Comparison of ENCODE assay signal across 30 cellular contexts in genomic region chr16:9650284-9650683, GRCh38.
"Had no signal": no experiment of that assay in that cellular context is flagged by ENCODE, and none has a peak within 500 bp of the region (broad histone marks: within the 10 kb centered on the region; RNA-seq: fewer than 3 reads in every experiment).

No MANE protein-coding gene starts in this region.

- H3K27me3 ChIP-seq: gastroesophageal sphincter, ovary, stomach, thyroid gland, upper lobe of left lung, vagina had no signal

- H3K9me3 Mint-ChIP-seq: activated B cell treated with CpG ODN at 0.5 μM for 24 hours; activated naive CD8-positive, alpha-beta T cell treated with anti-CD3 and anti-CD28 coated beads, Interleukin-2, amount 50 U/mL, for 24 hours; stimulated activated naive B cell treated with anti-CD40 and anti-IgM and Interleukin-4, amounts not matched to agents 10 μg/mL and 1 μg/mL and 100 μg/mL, for 72 hours had no signal

- ATAC-seq: activated CD8-positive, alpha-beta memory T cell treated with anti-CD3 and anti-CD28 coated beads, Interleukin-2, amount 10 ng/mL, durations not matched to agents 7 days and 5 days; activated CD8-positive, alpha-beta T cell treated with anti-CD3 and anti-CD28 coated beads, Interleukin-2, amount 10 ng/mL, durations not matched to agents 7 days and 5 days; activated naive CD8-positive, alpha-beta T cell treated with anti-CD3 and anti-CD28 coated beads, Interleukin-2, amount 50 U/mL, for 24 hours; gastroesophageal sphincter; stimulated activated naive B cell treated with anti-CD40 and anti-IgM and Interleukin-4, amounts not matched to agents 10 μg/mL and 1 μg/mL and 100 μg/mL, for 72 hours; T-cell had no signal

- H3K4me3 Mint-ChIP-seq: activated B cell treated with CpG ODN at 0.5 μM for 24 hours; activated CD8-positive, alpha-beta memory T cell treated with anti-CD3 and anti-CD28 coated beads, Interleukin-2, amount 10 ng/mL, durations not matched to agents 7 days and 5 days; activated CD8-positive, alpha-beta T cell treated with anti-CD3 and anti-CD28 coated beads, Interleukin-2, amount 10 ng/mL, durations not matched to agents 7 days and 5 days; activated naive CD4-positive, alpha-beta T cell treated with anti-CD3 and anti-CD28 coated beads, Interleukin-2, amount 50 U/mL, for 24 hours; activated naive CD8-positive, alpha-beta T cell treated with anti-CD3 and anti-CD28 coated beads, Interleukin-2, amount 50 U/mL, for 24 hours; central memory CD8-positive, alpha-beta T cell; stimulated activated naive B cell treated with anti-CD40 and anti-IgM and Interleukin-4, amounts not matched to agents 10 μg/mL and 1 μg/mL and 100 μg/mL, for 72 hours; T-cell had no signal

- H3K4me2 ChIP-seq: smooth muscle cell had no signal

- H3K27me3 Mint-ChIP-seq: activated CD8-positive, alpha-beta memory T cell treated with anti-CD3 and anti-CD28 coated beads, Interleukin-2, amount 10 ng/mL, durations not matched to agents 7 days and 5 days; activated naive CD4-positive, alpha-beta T cell treated with anti-CD3 and anti-CD28 coated beads, Interleukin-2, amount 50 U/mL, for 24 hours had no signal

- H3K27ac Mint-ChIP-seq: activated B cell treated with CpG ODN at 0.5 μM for 24 hours; activated CD8-positive, alpha-beta memory T cell treated with anti-CD3 and anti-CD28 coated beads, Interleukin-2, amount 10 ng/mL, durations not matched to agents 7 days and 5 days; activated CD8-positive, alpha-beta T cell treated with anti-CD3 and anti-CD28 coated beads, Interleukin-2, amount 10 ng/mL, durations not matched to agents 7 days and 5 days; activated naive CD4-positive, alpha-beta T cell treated with anti-CD3 and anti-CD28 coated beads, Interleukin-2, amount 50 U/mL, for 24 hours; activated naive CD8-positive, alpha-beta T cell treated with anti-CD3 and anti-CD28 coated beads, Interleukin-2, amount 50 U/mL, for 24 hours; activated T-helper 2 cell treated with anti-CD3 and anti-CD28 coated beads, Interferon-gamma antibody, Interleukin-2, Interleukin-4, amounts not matched to agents 10 μg/mL and 5 μg/mL and 100 μg/mL, durations not matched to agents 14 hours and 24 hours and 36 hours; stimulated activated naive B cell treated with anti-CD40 and anti-IgM and Interleukin-4, amounts not matched to agents 10 μg/mL and 1 μg/mL and 100 μg/mL, for 72 hours; T-cell had no signal

- FAIRE-seq: colon, kidney had no signal

- H3K9me3 ChIP-seq: breast epithelium, gastroesophageal sphincter, left ventricle myocardium inferior, ovary, prostate gland, stomach, thyroid gland, upper lobe of left lung, vagina had no signal

- H3K4me1 ChIP-seq: breast epithelium, prostate gland, upper lobe of left lung, vagina had no signal

- H3K4me3 ChIP-seq: breast epithelium, gastroesophageal sphincter, left ventricle myocardium inferior, lung, ovary, prostate gland, smooth muscle cell, stomach, thyroid gland, upper lobe of left lung, vagina had no signal

- H3K36me3 ChIP-seq: breast epithelium, gastroesophageal sphincter, left ventricle myocardium inferior, ovary, prostate gland, stomach, thyroid gland, upper lobe of left lung, vagina had no signal

- DNase-seq: activated B cell treated with CpG ODN at 0.5 μM for 24 hours; activated CD8-positive, alpha-beta memory T cell treated with anti-CD3 and anti-CD28 coated beads, Interleukin-2, amount 10 ng/mL, durations not matched to agents 7 days and 5 days; activated CD8-positive, alpha-beta T cell treated with anti-CD3 and anti-CD28 coated beads, Interleukin-2, amount 10 ng/mL, durations not matched to agents 7 days and 5 days; activated naive CD8-positive, alpha-beta T cell treated with anti-CD3 and anti-CD28 coated beads, Interleukin-2, amount 50 U/mL, for 24 hours; activated T-cell treated with anti-CD3 and anti-CD28 coated beads, Interleukin-2, amount 50 U/mL, for 48 hours; amygdala; effector memory CD4-positive, alpha-beta T cell; hippocampal formation; kidney; left ventricle myocardium inferior; ovary; retina; stimulated activated CD4-positive, alpha-beta T cell treated with anti-CD3 and anti-CD28 coated beads, Interleukin-1b, Interleukin-23, amount 100 ng/mL, for 48 hours; stimulated activated CD4-positive, alpha-beta T cell treated with anti-CD3 and anti-CD28 coated beads, Interleukin-4, amount 100 ng/mL, for 4 hours; stimulated activated CD8-positive, alpha-beta memory T cell treated with anti-CD3 and anti-CD28 coated beads, Interleukin-4, amount 100 ng/mL, for 48 hours; stimulated activated naive B cell treated with anti-CD40 and anti-IgM and Interleukin-4, amounts not matched to agents 10 μg/mL and 1 μg/mL and 100 μg/mL, for 72 hours; stomach; T-cell; upper lobe of left lung had no signal

- H3K27ac ChIP-seq: breast epithelium, gastroesophageal sphincter, left ventricle myocardium inferior, ovary, prostate gland, stomach, thyroid gland, upper lobe of left lung, vagina had no signal

- H3K4me1 Mint-ChIP-seq: activated B cell treated with CpG ODN at 0.5 μM for 24 hours; activated CD8-positive, alpha-beta memory T cell treated with anti-CD3 and anti-CD28 coated beads, Interleukin-2, amount 10 ng/mL, durations not matched to agents 7 days and 5 days; activated naive CD4-positive, alpha-beta T cell treated with anti-CD3 and anti-CD28 coated beads, Interleukin-2, amount 50 U/mL, for 24 hours; activated naive CD8-positive, alpha-beta T cell treated with anti-CD3 and anti-CD28 coated beads, Interleukin-2, amount 50 U/mL, for 24 hours; central memory CD8-positive, alpha-beta T cell; T-cell had no signal

- H3K36me3 Mint-ChIP-seq: activated CD8-positive, alpha-beta memory T cell treated with anti-CD3 and anti-CD28 coated beads, Interleukin-2, amount 10 ng/mL, durations not matched to agents 7 days and 5 days; activated naive CD4-positive, alpha-beta T cell treated with anti-CD3 and anti-CD28 coated beads, Interleukin-2, amount 50 U/mL, for 24 hours; stimulated activated naive B cell treated with anti-CD40 and anti-IgM and Interleukin-4, amounts not matched to agents 10 μg/mL and 1 μg/mL and 100 μg/mL, for 72 hours; T-cell had no signal
